Comparison of ENCODE assay signal across 23 cellular contexts in genomic region chr18:34806527-34806926, GRCh38.
DNase-seq lines count a peak whose midpoint lies in the region; TF ChIP-seq lines count a peak whose summit lies in the region.
"Had no signal": no experiment of that assay in that cellular context is flagged by ENCODE, and none has a peak within 500 bp of the region (broad histone marks: within the 10 kb centered on the region; RNA-seq: fewer than 3 reads in every experiment).

No MANE protein-coding gene starts in this region.

- intact Hi-C loops in ascending aorta (cut with DNase I), result no loop called here

- DNase-seq in astrocyte of the hippocampus (ENCODE audit: low read depth, low spot score) (peak; percentile 59), fibroblast of pulmonary artery (ENCODE audit: low read depth) (peak; percentile 6), putamen (ENCODE audit: low spot score) (peak; percentile 43), RKO (ENCODE audit: low spot score) (no peak), T-helper 2 cell (no peak), ascending aorta (ENCODE audit: low spot score in 2 of 2) (no peak)
- DNase-seq: activated CD4-positive, alpha-beta T cell treated with anti-CD3 and anti-CD28 coated beads for 48 hours; activated effector memory CD4-positive, alpha-beta T cell treated with anti-CD3 and anti-CD28 coated beads, Interleukin-2, amount 50 U/mL, for 16 hours; activated naive CD8-positive, alpha-beta T cell treated with anti-CD3 and anti-CD28 coated beads, Interleukin-2, amount 10 ng/mL, durations not matched to agents 7 days and 5 days; activated T-cell treated with anti-CD3 and anti-CD28 coated beads, Interleukin-2, amount 50 U/mL, for 1 hour; Caco-2; esophagus squamous epithelium; GDM1; naive thymus-derived CD8-positive, alpha-beta T cell; NCI-H2081; NCI-H226; NCI-H82; SHP77; stimulated activated CD4-positive, alpha-beta T cell treated with anti-CD3 and anti-CD28 coated beads, Interleukin-2, amount 100 ng/mL, for 48 hours; T-helper 9 cell; uterus; WERI-Rb-1 had no signal

- H3K4me1 ChIP-seq in HUES6 (ENCODE audit: control insufficient read depth, insufficient read depth, low read length), result peaks cover 43% of the 10 kb centered on the region
- peaks cover 0 to 9% of the 10 kb centered on the region in 2 donors for H3K4me1 ChIP-seq in ascending aorta
- H3K4me1 ChIP-seq: Caco-2 had no signal

- H3K27me3 ChIP-seq in HUES6 (ENCODE audit: control insufficient read depth, insufficient read depth, low read length) (no peaks in the 10 kb centered on the region), ascending aorta (no peaks in the 10 kb centered on the region)
- H3K27me3 ChIP-seq: esophagus squamous epithelium, uterus had no signal

- H3K9me3 ChIP-seq in HUES6 (ENCODE audit: control insufficient read depth, insufficient read depth, low read depth, low read length) (no peaks in the 10 kb centered on the region), ascending aorta (no peaks in the 10 kb centered on the region)
- H3K9me3 ChIP-seq: Caco-2, esophagus squamous epithelium, uterus had no signal

- no peak overlapping the region for H3K9ac ChIP-seq in HUES6 (ENCODE audit: low read length)

- H3K27ac ChIP-seq in HUES6 (ENCODE audit: low read depth, low read length) (peak overlapping the region; percentile 40; the same call in 1 of the 2 replicates), ascending aorta (no peak overlapping the region)
- H3K27ac ChIP-seq: uterus, WERI-Rb-1 had no signal

- TF ChIP-seq CTCF in fibroblast of pulmonary artery (IDR thresholded peaks at IDR 0.05; ENCODE audit: low read length, missing control alignments) (no peak), ascending aorta (IDR thresholded peaks at IDR 0.05) (no peak)

- H3K4me3 ChIP-seq in HUES6 (ENCODE audit: low read depth, low read length) (no peak overlapping the region), fibroblast of pulmonary artery (replicated peaks; ENCODE audit: low read depth, low read length) (no peak overlapping the region), ascending aorta (no peak overlapping the region)
- H3K4me3 ChIP-seq: esophagus squamous epithelium, uterus had no signal

- H3K36me3 ChIP-seq in HUES6 (ENCODE audit: control insufficient read depth, insufficient read depth, low read length) (no peaks in the 10 kb centered on the region), ascending aorta (no peaks in the 10 kb centered on the region)
- H3K36me3 ChIP-seq: esophagus squamous epithelium, uterus, WERI-Rb-1 had no signal

Comparison
In these comparisons a context has a peak if more than half of its experiments do, and no peak if none do; other contexts are left out.
1. DNase-seq: peak in astrocyte of the hippocampus (single experiment), fibroblast of pulmonary artery (single experiment) and putamen (single experiment); none in RKO (single experiment), T-helper 2 cell (0 of 5) and ascending aorta (0 of 2).